Comparison of ENCODE assay signal across 8 cellular contexts in genomic region chr21:31731112-31731801, GRCh38. TPM values are rescaled to one million over a fixed set of nuclear protein-coding genes. Genes with fewer than 3 reads are reported as not detected.
A peak's percentile ranks its signal among the peaks of the same experiment; 100 is the strongest.
DNase-seq lines count a peak whose midpoint lies in the region; ATAC-seq and TF ChIP-seq lines count a peak whose summit lies in the region.

No MANE protein-coding gene starts in this region.

- H3K27ac Mint-ChIP-seq in CD8-positive, alpha-beta T cell = peak overlapping the region; percentile 84
- peak overlapping the region; percentile 92 for H3K27ac Mint-ChIP-seq in WTC11

- peaks cover 18% of the 10 kb centered on the region for H3K4me1 Mint-ChIP-seq in CD8-positive, alpha-beta T cell (ENCODE audit: low read depth)
- peaks cover 2% of the 10 kb centered on the region; the same call in 1 of the 2 replicates for H3K4me1 Mint-ChIP-seq in WTC11

- H3K4me3 Mint-ChIP-seq in CD8-positive, alpha-beta T cell = peak overlapping the region; percentile 90
- no peak overlapping the region; the same call in 1 of the 2 replicates for H3K4me3 Mint-ChIP-seq in WTC11

- intact Hi-C loops in CD8-positive, alpha-beta T cell (cut with DNase I, micrococcal nuclease) = loop anchor here (2.0 to 10.0 kb wide), 8 partner anchors 174 to 1826 kb away; partner anchors contain the start of genes MIS18A (in 2 of the 2), URB1 (in 2 of the 2) and CFAP298 (in 1 of the 2)

- CTCF ChIA-PET in CD8-positive, alpha-beta T cell (lab: Charles Lee) = no interaction called here
- CTCF ChIA-PET in WTC11 (lab: Charles Lee) = interaction anchor here (0.7 to 1.6 kb wide), 3 partner anchors 135 to 550 kb away, joined by 3 to 4 read pairs (median 3); no protein-coding TSS in a partner anchor

- POLR2A ChIA-PET in CD8-positive, alpha-beta T cell (lab: Charles Lee) = interaction anchor here (1.4 kb wide), 1 partner anchor 71 kb away, joined by 3 read pairs; no protein-coding TSS in a partner anchor
- POLR2A ChIA-PET in WTC11 (lab: Charles Lee) = interaction anchor here (1.2 kb wide), 1 partner anchor 64 kb away, joined by 3 read pairs; no protein-coding TSS in a partner anchor

- no peak for TF ChIP-seq CTCF in CD8-positive, alpha-beta T cell (IDR thresholded peaks at IDR 0.05)
- no peak for TF ChIP-seq CTCF in HL-60 (IDR thresholded peaks at IDR 0.05; ENCODE audit: insufficient read depth, low read length)
- no peak for TF ChIP-seq CTCF in WTC11 (IDR thresholded peaks at IDR 0.05)
- TF ChIP-seq CTCF in cardiac fibroblast (IDR thresholded peaks at IDR 0.05; ENCODE audit: low read depth, low read length) = no peak

- H3K4me3 ChIP-seq in CD8-positive, alpha-beta T cell (ENCODE audit: low read depth, low read length) = peak overlapping the region; percentile 93
- peak overlapping the region; percentile 85 for H3K4me3 ChIP-seq in HL-60 (replicated peaks; ENCODE audit: insufficient read depth, low read length)
- H3K4me3 ChIP-seq in cardiac fibroblast (replicated peaks in 1 of 2; ENCODE audit: low read depth in 2 of 2, low read length in 2 of 2) = peak overlapping the region; percentile 73 to 78

- ATAC-seq in CD8-positive, alpha-beta T cell = peak; percentile 36
- ATAC-seq in GM19467 (IDR thresholded peaks at IDR 0.05; ENCODE audit: unreplicated experiment) (peak; percentile 2), WTC11 (peak; percentile 11)

- H3K27me3 ChIP-seq in CD8-positive, alpha-beta T cell (ENCODE audit: insufficient read depth, low read length) = no peaks in the 10 kb centered on the region
- H3K27me3 ChIP-seq in HL-60 (ENCODE audit: insufficient read depth, poor library complexity, severe bottlenecking) = no peaks in the 10 kb centered on the region

- H3K36me3 Mint-ChIP-seq in CD8-positive, alpha-beta T cell = peaks cover 8% of the 10 kb centered on the region
- peaks cover 5% of the 10 kb centered on the region; the same call in 1 of the 2 replicates for H3K36me3 Mint-ChIP-seq in WTC11

- H3K27ac ChIP-seq in CD8-positive, alpha-beta T cell (ENCODE audit: low read depth, low read length) = peak overlapping the region; percentile 82
- peak overlapping the region; percentile 85 for H3K27ac ChIP-seq in HL-60 (replicated peaks)

- H3K27me3 Mint-ChIP-seq in CD8-positive, alpha-beta T cell (ENCODE audit: low read depth) = no peaks in the 10 kb centered on the region
- H3K27me3 Mint-ChIP-seq in WTC11 (ENCODE audit: low read depth) = no peaks in the 10 kb centered on the region

- peak; percentile 22 to 62 (median 52) for DNase-seq in CD8-positive, alpha-beta T cell
- DNase-seq in HL-60 (ENCODE audit: low read depth in 1 of 2, low spot score in 1 of 2) (peak in 1 of 2 experiments; percentile 46), WTC11 (ENCODE audit: low spot score) (peak; percentile 57), cardiac fibroblast (ENCODE audit: low read depth in 2 of 2) (no peak), left kidney (ENCODE audit: low read depth, low spot score) (peak; percentile 82), DMS153 (lab: John Stamatoyannopoulos, UW) (no peak)
- peak; percentile 55 for DNase-seq in stimulated activated CD4-positive, alpha-beta T cell treated with anti-CD3 and anti-CD28 coated beads, Interleukin-4, amount 100 ng/mL, for 1 hour

- peaks cover 55% of the 10 kb centered on the region for H3K4me1 ChIP-seq in CD8-positive, alpha-beta T cell (ENCODE audit: insufficient read depth, low read length)

- no peaks in the 10 kb centered on the region for H3K36me3 ChIP-seq in CD8-positive, alpha-beta T cell (ENCODE audit: insufficient read depth, low read length)

- no peaks in the 10 kb centered on the region for H3K9me3 ChIP-seq in CD8-positive, alpha-beta T cell (ENCODE audit: low read length)

- no peaks in the 10 kb centered on the region for H3K9me3 Mint-ChIP-seq in CD8-positive, alpha-beta T cell
- H3K9me3 Mint-ChIP-seq in WTC11 = no peaks in the 10 kb centered on the region

TF ChIP-seq in WTC11, 78 proteins besides CTCF, POLR2A, EP300 and RAD21:
- TF ChIP-seq ZNF671 (CRISPR knock-in tag; IDR thresholded peaks at IDR 0.05) (no peak), TEAD1 (CRISPR knock-in tag; IDR thresholded peaks at IDR 0.05) (0 out of 2 replicates have a peak, but pooled peaks have one; percentile 38), ZBTB43 (CRISPR knock-in tag; IDR thresholded peaks at IDR 0.05) (0 out of 2 replicates have a peak, but pooled peaks have one; percentile 39), ZNF232 (CRISPR knock-in tag; IDR thresholded peaks at IDR 0.05) (no peak), TCF7 (CRISPR knock-in tag; IDR thresholded peaks at IDR 0.05; ENCODE audit: low read depth) (0 out of 2 replicates have a peak, but pooled peaks have one; percentile 30), FOXP1 (CRISPR knock-in tag; IDR thresholded peaks at IDR 0.05; ENCODE audit: borderline replicate concordance) (0 out of 2 replicates have a peak, but pooled peaks have one; percentile 4)

RNA-seq across cellular contexts. Expression of gene SCAF4, which starts 0.7 kb away (rescaled TPM):
- total RNA-seq in CD8-positive, alpha-beta T cell = 10 to 100 TPM; 53.0 to 53.4 TPM
- total RNA-seq in WTC11 (2021) = 54.0 to 55.9 TPM (median 55.2 TPM) in 3 replicates

Comparison
In these comparisons a context has a peak if more than half of its experiments do, and no peak if none do; other contexts are left out.
1. DNase-seq: peak in CD8-positive, alpha-beta T cell (7 of 7), WTC11 (single experiment), left kidney (single experiment) and stimulated activated CD4-positive, alpha-beta T cell treated with anti-CD3 and anti-CD28 coated beads, Interleukin-4, amount 100 ng/mL, for 1 hour (single experiment); none in cardiac fibroblast (0 of 2) and DMS153 (single experiment).
2. Peak in every context shown above with its lines, with median percentiles within 50 percentile points of each other: ATAC-seq and H3K4me3 ChIP-seq.